In the genomic region with DNA sequence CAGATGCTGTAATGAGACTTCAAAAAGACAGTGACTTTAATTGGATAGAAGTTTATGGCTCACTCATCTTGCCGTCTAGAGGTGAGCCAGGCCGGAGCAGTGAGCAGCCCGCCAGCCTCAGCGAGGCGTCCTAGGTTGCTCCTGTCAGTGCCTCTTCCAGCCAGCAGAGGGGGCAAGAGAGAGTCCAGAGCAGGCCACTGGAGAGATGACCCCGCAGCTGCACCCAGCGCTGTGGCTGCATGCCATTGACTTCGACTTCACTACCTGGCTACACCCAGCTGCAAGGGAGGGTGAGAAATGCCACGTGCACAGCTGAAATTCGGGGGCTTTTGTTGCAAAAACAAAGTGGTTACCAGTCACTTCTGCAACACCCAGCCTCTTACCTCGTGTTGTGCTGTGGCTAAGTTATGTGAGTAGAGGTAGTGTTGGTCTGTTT, we compare ENCODE assay signal across 8 cellular contexts. TPM values are rescaled to one million over a fixed set of nuclear protein-coding genes. Genes with fewer than 3 reads are reported as not detected.
DNase-seq lines count a peak whose midpoint lies in the region; ATAC-seq, FAIRE-seq and TF ChIP-seq lines count a peak whose summit lies in the region.

No MANE protein-coding gene starts in this region.

- H3K79me1 ChIP-seq in H1 (ENCODE audit: low read depth, low read length), result no peaks in the 10 kb centered on the region

- H3K56ac ChIP-seq in H1 (replicated peaks; ENCODE audit: insufficient read length, low read depth, low read length), result no peak overlapping the region

- H3K27ac ChIP-seq in H1 (ENCODE audit: low read depth, low read length), result no peak overlapping the region

- peaks cover 9% of the 10 kb centered on the region for H3K36me3 Mint-ChIP-seq in activated CD8-positive, alpha-beta T cell treated with anti-CD3 and anti-CD28 coated beads for 36 hours (ENCODE audit: low read depth)

- H4K20me1 ChIP-seq in H1 (replicated peaks in 1 of 2; ENCODE audit: control insufficient read depth in 1 of 2, insufficient read depth in 2 of 2, low read length in 2 of 2), result no peaks in the 10 kb centered on the region

- H2BK12ac ChIP-seq in H1 (ENCODE audit: low read depth, low read length), result no peak overlapping the region

- H4K5ac ChIP-seq in H1 (ENCODE audit: insufficient read length, low read depth, low read length), result no peak overlapping the region

- no peak overlapping the region for H2BK20ac ChIP-seq in H1 (ENCODE audit: low read length)

- CTCF ChIA-PET in activated CD8-positive, alpha-beta T cell treated with anti-CD3 and anti-CD28 coated beads for 36 hours (lab: Charles Lee), result interaction anchor here (0.8 to 8.3 kb wide), 37 partner anchors 8 to 414 kb away, joined by 3 to 227 read pairs (median 4); partner anchors contain the start of gene CRYGN
- CTCF ChIA-PET in H1 (lab: Charles Lee; ENCODE audit: partially characterized antibody), result interaction anchor here (0.5 to 16.9 kb wide), 30 partner anchors 9 to 745 kb away, joined by 3 to 185 read pairs (median 4); partner anchors contain the start of gene WDR86

- intact Hi-C loops in activated CD8-positive, alpha-beta T cell treated with anti-CD3 and anti-CD28 coated beads for 36 hours (cut with micrococcal nuclease), result loop anchor here (1.0 kb wide), 1 partner anchor 80 kb away; no protein-coding TSS in a partner anchor

- no peaks in the 10 kb centered on the region for H3K9me3 ChIP-seq in H1 (ENCODE audit: insufficient read depth in 2 of 2, low read depth in 1 of 2, low read length in 1 of 2)

- no peak overlapping the region for H3K14ac ChIP-seq in H1 (ENCODE audit: insufficient read length)

- ATAC-seq in GM19351 (IDR thresholded peaks at IDR 0.05; ENCODE audit: unreplicated experiment) (peak; percentile 100), HG03432 (IDR thresholded peaks at IDR 0.05; ENCODE audit: unreplicated experiment) (peak; percentile 97)
- ATAC-seq in activated CD8-positive, alpha-beta T cell treated with anti-CD3 and anti-CD28 coated beads for 36 hours, result peak; percentile 100

- no peak for TF ChIP-seq POLR2A in H1 (IDR thresholded peaks at IDR 0.05; ENCODE audit: control extremely low read depth in 1 of 2, low read depth in 2 of 2, low read length in 2 of 2)

- H3K23me2 ChIP-seq in H1 (ENCODE audit: low read depth, low read length), result no peaks in the 10 kb centered on the region

- POLR2A ChIA-PET in activated CD8-positive, alpha-beta T cell treated with anti-CD3 and anti-CD28 coated beads for 36 hours (lab: Charles Lee), result interaction anchor here (0.7 to 1.0 kb wide), 3 partner anchors 31 to 109 kb away, joined by 3 to 9 read pairs (median 3); no protein-coding TSS in a partner anchor
- POLR2A ChIA-PET in H1 (lab: Charles Lee; ENCODE audit: partially characterized antibody), result interaction anchor here (1.2 kb wide), 2 partner anchors 41 to 81 kb away, joined by 3 to 4 read pairs; no protein-coding TSS in a partner anchor

- no peak for TF ChIP-seq EP300 in H1 (IDR thresholded peaks at IDR 0.05; ENCODE audit: borderline replicate concordance in 1 of 2, low read depth in 2 of 2, low read length in 2 of 2)

- H3K4me3 Mint-ChIP-seq in activated CD8-positive, alpha-beta T cell treated with anti-CD3 and anti-CD28 coated beads for 36 hours, result no peak overlapping the region

- H2BK5ac ChIP-seq in H1 (ENCODE audit: low read depth, low read length), result no peak overlapping the region

- no peak overlapping the region for H3K27ac Mint-ChIP-seq in activated CD8-positive, alpha-beta T cell treated with anti-CD3 and anti-CD28 coated beads for 36 hours

- H3K23ac ChIP-seq in H1 (ENCODE audit: insufficient read length), result no peak overlapping the region

- H4K8ac ChIP-seq in H1 (ENCODE audit: extremely low read depth, insufficient read depth, low read length), result no peak overlapping the region

- WGBS in H1 (ENCODE audit: extremely low coverage in 1 of 2, insufficient coverage in 1 of 2, insufficient read length in 1 of 2, insufficient replicate concordance in 2 of 2, low coverage in 1 of 2, low lambda C conversion rate in 2 of 2, missing lambda C conversion rate in 1 of 2), 2 experiments, result 27% methylated on average over 11 of the region's 11 CpGs; no CpG with 5 or more reads in 1 of the 2 experiments

- TF ChIP-seq RAD21 in H1 (IDR thresholded peaks at IDR 0.05 in 1 of 2, conservative IDR thresholded peaks at IDR 0.05 in 1 of 2; ENCODE audit: low read depth in 2 of 2, low read length in 2 of 2), result peak; percentile 86 to 90

- no peaks in the 10 kb centered on the region for H3K9me3 Mint-ChIP-seq in activated CD8-positive, alpha-beta T cell treated with anti-CD3 and anti-CD28 coated beads for 36 hours

- no peak overlapping the region for H3K18ac ChIP-seq in H1 (ENCODE audit: extremely low read depth, low read length)

- peaks cover 11% of the 10 kb centered on the region for H3K4me1 Mint-ChIP-seq in activated CD8-positive, alpha-beta T cell treated with anti-CD3 and anti-CD28 coated beads for 36 hours (ENCODE audit: low read depth)

- H3K4me3 ChIP-seq in H1 (ENCODE audit: extremely low read depth in 1 of 4, insufficient read depth in 2 of 4, low read depth in 3 of 4, low read length in 4 of 4), result no peak overlapping the region

- no peaks in the 10 kb centered on the region for H3K79me2 ChIP-seq in H1 (ENCODE audit: control insufficient read depth in 1 of 2, insufficient read depth in 2 of 2, low read length in 2 of 2)

- peaks cover 0 to 7% (median 2%) of the 10 kb centered on the region in 4 experiments; a peak in 3 of 7 replicates for H3K4me1 ChIP-seq in H1 (replicated peaks in 1 of 4; ENCODE audit: control insufficient read depth in 3 of 4, insufficient read depth in 4 of 4, low read length in 3 of 4)

- H2BK120ac ChIP-seq in H1 (replicated peaks; ENCODE audit: low read depth, low read length), result no peak overlapping the region

- H4K91ac ChIP-seq in H1 (replicated peaks; ENCODE audit: insufficient read length, low read length), result no peak overlapping the region

- no peak overlapping the region for H2AFZ ChIP-seq in H1 (ENCODE audit: low read length)

- H3K4me2 ChIP-seq in H1 (ENCODE audit: insufficient read depth in 1 of 2, low read depth in 2 of 2, low read length in 2 of 2), result no peak overlapping the region

- H3K27me3 ChIP-seq in H1 (replicated peaks in 1 of 4; ENCODE audit: control insufficient read depth in 3 of 4, extremely low read depth in 1 of 4, insufficient read depth in 3 of 4, low read length in 3 of 4), result no peaks in the 10 kb centered on the region; a peak in 1 of 7 replicates

- H3K36me3 ChIP-seq in H1 (ENCODE audit: control insufficient read depth in 2 of 4, insufficient read depth in 4 of 4, low read length in 3 of 4), result peaks cover 0 to 7% (median under 1%) of the 10 kb centered on the region in 4 experiments; a peak in 3 of 8 replicates

- no peak overlapping the region for H2AK5ac ChIP-seq in H1 (ENCODE audit: low read depth, low read length)

- no peak overlapping the region for H3K9ac ChIP-seq in H1 (replicated peaks in 1 of 4; ENCODE audit: extremely low read depth in 1 of 4, low read depth in 3 of 4, low read length in 3 of 4)

- H3K4ac ChIP-seq in H1 (replicated peaks; ENCODE audit: insufficient read length, low read depth, low read length), result no peak overlapping the region

- DNase-seq in CMK (ENCODE audit: low read depth) (peak; percentile 24), NCI-H748 (lab: John Stamatoyannopoulos, UW; ENCODE audit: unreplicated experiment) (peak; percentile 74), H1 (ENCODE audit: low read depth in 1 of 2, low spot score in 2 of 2) (peak; percentile 58 to 91), midbrain (lab: John Stamatoyannopoulos, UW) (peak; percentile 72)
- peak; percentile 88 for DNase-seq in activated CD8-positive, alpha-beta T cell treated with anti-CD3 and anti-CD28 coated beads for 36 hours
- DNase-seq in stimulated activated CD8-positive, alpha-beta memory T cell treated with anti-CD3 and anti-CD28 coated beads, Interleukin-2, amount 100 ng/mL, for 48 hours (ENCODE audit: low read depth in 2 of 2), result peak; percentile 58 to 68

- H2BK15ac ChIP-seq in H1 (ENCODE audit: low read length), result no peak overlapping the region

- no peak for FAIRE-seq in H1 (lab: Jason Lieb, UNC)

- TF ChIP-seq CTCF in activated CD8-positive, alpha-beta T cell treated with anti-CD3 and anti-CD28 coated beads for 36 hours (IDR thresholded peaks at IDR 0.05), result peak; percentile 93
- peak; percentile 95 to 100 (median 95) for TF ChIP-seq CTCF in H1 (IDR thresholded peaks at IDR 0.05; ENCODE audit: control extremely low read depth in 1 of 3, insufficient read depth in 1 of 3, low read depth in 1 of 3, low read length in 3 of 3)

- H3K27me3 Mint-ChIP-seq in activated CD8-positive, alpha-beta T cell treated with anti-CD3 and anti-CD28 coated beads for 36 hours, result no peaks in the 10 kb centered on the region

TF ChIP-seq in H1, 55 proteins besides CTCF, POLR2A, EP300 and RAD21 (continues in another document):
- TF ChIP-seq TEAD4 (IDR thresholded peaks at IDR 0.05; ENCODE audit: low read depth, low read length) (no peak; the same call in 1 of the 2 replicates), BACH1 (IDR thresholded peaks at IDR 0.05; ENCODE audit: low read length) (no peak), SRF (IDR thresholded peaks at IDR 0.05; ENCODE audit: low read depth, low read length) (no peak), TAF7 (optimal IDR thresholded peaks at IDR 0.05; ENCODE audit: borderline replicate concordance, low read depth, low read length) (no peak)

RNA-seq across cellular contexts. Expression of gene NUB1, which starts 26.5 kb away (rescaled TPM):
- total RNA-seq in activated CD8-positive, alpha-beta T cell treated with anti-CD3 and anti-CD28 coated beads for 36 hours, result 10 to 100 TPM; 41.0 to 42.5 TPM
- total RNA-seq in H1 (2021; fragmentation: NEBNext Ultra II Directional; extraction: Animal tissue kit (Norgen Biotek cat#: 25700)), result 37.7 and 43.5 TPM in 2 replicates
- polyA plus RNA-seq in H1 (2011; rRNA removed), result 20.5 and 22.1 TPM in 2 replicates
- 26.7 TPM for polyA plus RNA-seq in H1 (2011; cell fraction: cytosol; rRNA removed)
- 28.6 TPM for polyA plus RNA-seq in H1 (2011; cell fraction: nucleus; rRNA removed)
- polyA plus RNA-seq in H1 (2012, experiment 1 of 2), result 26.1 to 56.9 TPM (median 28.7 TPM) in 4 replicates
- polyA plus RNA-seq in H1 (2012, experiment 2 of 2), result 8.2 TPM
- 42.6 TPM for polyA plus RNA-seq in H1 (2013, experiment 1 of 2)
- polyA plus RNA-seq in H1 (2013, experiment 2 of 2), result 43.8 TPM
- 21.8 and 23.6 TPM in 2 replicates for polyA minus RNA-seq in H1 (2011; rRNA and poly(A)+ RNA removed)
- polyA minus RNA-seq in H1 (2011; cell fraction: cytosol; rRNA and poly(A)+ RNA removed), result 16.0 TPM
- polyA minus RNA-seq in H1 (2011; cell fraction: nucleus; rRNA and poly(A)+ RNA removed), result 21.4 TPM

RNA-seq across cellular contexts. Expression of gene WDR86, which starts 41.7 kb away (rescaled TPM):
- under 1 TPM; 0.25 TPM for total RNA-seq in activated CD8-positive, alpha-beta T cell treated with anti-CD3 and anti-CD28 coated beads for 36 hours
- total RNA-seq in H1 (2021; fragmentation: NEBNext Ultra II Directional; extraction: Animal tissue kit (Norgen Biotek cat#: 25700)), result 14.9 and 15.8 TPM in 2 replicates
- polyA plus RNA-seq in H1 (2011; rRNA removed), result 12.7 and 22.1 TPM in 2 replicates
- 16.7 TPM for polyA plus RNA-seq in H1 (2011; cell fraction: cytosol; rRNA removed)
- 81.5 TPM for polyA plus RNA-seq in H1 (2011; cell fraction: nucleus; rRNA removed)
- 7.7 to 11.9 TPM (median 10.0 TPM) in 4 replicates for polyA plus RNA-seq in H1 (2012, experiment 1 of 2)
- 5.0 TPM for polyA plus RNA-seq in H1 (2012, experiment 2 of 2)
- polyA plus RNA-seq in H1 (2013, experiment 1 of 2), result 7.4 TPM
- polyA plus RNA-seq in H1 (2013, experiment 2 of 2), result 7.4 TPM
- polyA minus RNA-seq in H1 (2011; rRNA and poly(A)+ RNA removed), result 12.4 and 18.2 TPM in 2 replicates
- 10.6 TPM for polyA minus RNA-seq in H1 (2011; cell fraction: cytosol; rRNA and poly(A)+ RNA removed)
- 30.4 TPM for polyA minus RNA-seq in H1 (2011; cell fraction: nucleus; rRNA and poly(A)+ RNA removed)

Comparison
In these comparisons a context has a peak if more than half of its experiments do, and no peak if none do; other contexts are left out.
1. DNase-seq: peak in every context shown above with its lines; median percentile 88 in activated CD8-positive, alpha-beta T cell treated with anti-CD3 and anti-CD28 coated beads for 36 hours; 74 in H1; 74 in NCI-H748; 72 in midbrain; 63 in stimulated activated CD8-positive, alpha-beta memory T cell treated with anti-CD3 and anti-CD28 coated beads, Interleukin-2, amount 100 ng/mL, for 48 hours; 24 in CMK.
2. RNA of gene WDR86, which starts 41.7 kb away (total RNA-seq): 14.9 to 15.8 TPM in H1; 0.25 TPM in activated CD8-positive, alpha-beta T cell treated with anti-CD3 and anti-CD28 coated beads for 36 hours; every median in the first group is over 10 times any median in the second.
3. Peak in every context shown above with its lines, with median percentiles within 50 percentile points of each other: ATAC-seq.